Comparison of ENCODE assay signal across 13 cellular contexts in the genomic region with DNA sequence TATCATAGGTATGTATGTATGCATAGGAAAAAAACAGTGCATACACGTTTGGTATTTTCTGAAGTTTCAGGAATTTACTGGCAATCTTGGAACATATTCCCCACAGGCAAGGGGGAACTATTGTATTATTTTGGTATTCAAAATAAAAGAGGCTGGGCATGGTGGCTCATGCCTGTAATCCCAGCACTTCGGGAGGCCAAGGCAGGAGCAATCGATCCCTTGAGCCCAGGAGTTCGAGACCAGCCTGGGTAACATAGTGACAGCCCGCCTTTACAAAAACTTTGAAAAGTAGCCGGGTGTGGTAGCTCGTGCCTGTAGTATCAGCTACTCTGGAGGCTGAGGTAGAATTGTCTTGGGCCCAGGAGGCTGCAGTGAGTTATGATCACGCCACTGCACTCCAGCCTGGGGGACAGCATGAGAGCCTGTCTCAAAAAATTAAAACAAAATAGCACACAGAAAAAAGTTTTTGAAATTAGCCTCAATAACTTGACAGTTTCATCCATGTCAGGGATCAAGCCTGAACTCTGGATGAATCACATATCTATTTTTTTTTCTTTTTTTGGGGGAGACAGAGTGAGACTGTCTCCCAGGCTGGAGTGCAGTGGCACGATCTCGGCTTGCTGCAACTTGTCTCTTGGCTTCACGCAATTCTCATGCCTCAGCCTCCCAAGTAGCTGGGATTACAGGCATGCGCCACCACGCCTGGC. TPM values are rescaled to one million over a fixed set of nuclear protein-coding genes. Genes with fewer than 3 reads are reported as not detected.
DNase-seq lines count a peak whose midpoint lies in the region; ATAC-seq and TF ChIP-seq lines count a peak whose summit lies in the region.
"Had no signal": no experiment of that assay in that cellular context is flagged by ENCODE, and none has a peak within 500 bp of the region (broad histone marks: within the 10 kb centered on the region; RNA-seq: fewer than 3 reads in every experiment).

No MANE protein-coding gene starts in this region.

- H3K4me3 ChIP-seq in ACC112 (ENCODE audit: low read depth, low read length) (no peak overlapping the region), NB4 (ENCODE audit: low read depth, low read length) (no peak overlapping the region)
- H3K4me3 ChIP-seq: colonic mucosa, transverse colon had no signal

- DNase-seq in NB4 (ENCODE audit: low read depth) (peak; percentile 47), chondrocyte (ENCODE audit: low spot score) (no peak), myocyte (ENCODE audit: low read depth) (peak; percentile 11), KG1 (lab: John Stamatoyannopoulos, UW) (no peak), C1 segment of cervical spinal cord (lab: John Stamatoyannopoulos, UW) (no peak)
- DNase-seq: NCI-H1048 had no signal

- H3K27ac Mint-ChIP-seq in chondrocyte (ENCODE audit: unreplicated experiment) = peak overlapping the region; percentile 79
- H3K27ac Mint-ChIP-seq: activated CD8-positive, alpha-beta T cell treated with anti-CD3 and anti-CD28 coated beads for 36 hours; activated T-helper 1 cell treated with anti-CD3 and anti-CD28 coated beads, Interleukin-12 subunit alpha, Interleukin-12 subunit beta, Interleukin-2, Interleukin-4 antibody, amounts not matched to agents 30 ng/mL and 10 ng/mL and 1 ng/mL, durations not matched to agents 14 hours and 24 hours and 36 hours had no signal

- H3K27me3 ChIP-seq in ACC112 (ENCODE audit: insufficient read depth, low read length) = no peaks in the 10 kb centered on the region
- H3K27me3 ChIP-seq: colonic mucosa, transverse colon had no signal

- ATAC-seq in HG03025 (IDR thresholded peaks at IDR 0.05; ENCODE audit: low FRiP score, unreplicated experiment) (no peak), HG03095 (IDR thresholded peaks at IDR 0.05; ENCODE audit: unreplicated experiment) (no peak)

- no peak for TF ChIP-seq POLR2A in NB4 (IDR thresholded peaks at IDR 0.05; ENCODE audit: extremely low read depth, insufficient read length)

- no peak overlapping the region for H2AFZ ChIP-seq in ACC112 (ENCODE audit: low read length, unreplicated experiment)

- H3K9me3 Mint-ChIP-seq in chondrocyte (ENCODE audit: low read depth) = peaks cover 3% of the 10 kb centered on the region
- H3K9me3 Mint-ChIP-seq: activated CD8-positive, alpha-beta T cell treated with anti-CD3 and anti-CD28 coated beads for 36 hours; activated T-helper 1 cell treated with anti-CD3 and anti-CD28 coated beads, Interleukin-12 subunit alpha, Interleukin-12 subunit beta, Interleukin-2, Interleukin-4 antibody, amounts not matched to agents 30 ng/mL and 10 ng/mL and 1 ng/mL, durations not matched to agents 14 hours and 24 hours and 36 hours had no signal

- no peaks in the 10 kb centered on the region for H3K27me3 Mint-ChIP-seq in chondrocyte (ENCODE audit: low read depth)

- peaks cover 22% of the 10 kb centered on the region for H3K4me1 Mint-ChIP-seq in chondrocyte (ENCODE audit: low read depth)

- no peaks in the 10 kb centered on the region for H3K79me2 ChIP-seq in ACC112 (ENCODE audit: control insufficient read depth, insufficient read depth, low read length, unreplicated experiment)

- TF ChIP-seq CTCF in NB4 (IDR thresholded peaks at IDR 0.05; ENCODE audit: low read depth, low read length) = no peak
- TF ChIP-seq CTCF in chondrocyte (IDR thresholded peaks at IDR 0.05) = no peak

- H3K36me3 Mint-ChIP-seq in chondrocyte (ENCODE audit: low read depth) = no peaks in the 10 kb centered on the region

- H3K36me3 ChIP-seq in ACC112 (ENCODE audit: insufficient read depth, low read length) = no peaks in the 10 kb centered on the region
- H3K36me3 ChIP-seq: colonic mucosa, transverse colon had no signal

- H3K4me1 ChIP-seq in ACC112 (ENCODE audit: control insufficient read depth, insufficient read depth, low read length, unreplicated experiment) = peaks cover 24% of the 10 kb centered on the region
- H3K4me1 ChIP-seq: colonic mucosa had no signal

- H3K4me3 Mint-ChIP-seq in chondrocyte (ENCODE audit: unreplicated experiment) = no peak overlapping the region
- H3K4me3 Mint-ChIP-seq: activated CD8-positive, alpha-beta T cell treated with anti-CD3 and anti-CD28 coated beads for 36 hours; activated T-helper 1 cell treated with anti-CD3 and anti-CD28 coated beads, Interleukin-12 subunit alpha, Interleukin-12 subunit beta, Interleukin-2, Interleukin-4 antibody, amounts not matched to agents 30 ng/mL and 10 ng/mL and 1 ng/mL, durations not matched to agents 14 hours and 24 hours and 36 hours had no signal

- H3K27ac ChIP-seq in ACC112 (ENCODE audit: low read depth, low read length) = peak overlapping the region; percentile 82
- H3K27ac ChIP-seq: colonic mucosa had no signal

RNA-seq across cellular contexts. Expression of a gene that starts 29.1 kb away (rescaled TPM):
- 34.5 to 54.7 TPM (median 50.6 TPM) in 3 replicates for total RNA-seq in chondrocyte
- total RNA-seq in myocyte = 203 and 240 TPM in 2 replicates
- polyA plus RNA-seq in myocyte (2012) = 139 TPM

RNA-seq across cellular contexts. Expression of a gene that starts 50.6 kb away (rescaled TPM):
- 47.0 to 57.4 TPM (median 50.6 TPM) in 3 replicates for total RNA-seq in chondrocyte
- 47.1 and 55.0 TPM in 2 replicates for total RNA-seq in myocyte
- polyA plus RNA-seq in myocyte (2012) = 58.1 TPM

RNA-seq across cellular contexts. Expression of a gene that starts 50.9 kb away (rescaled TPM):
- 175 to 205 TPM (median 189 TPM) in 3 replicates for total RNA-seq in chondrocyte
- 328 and 338 TPM in 2 replicates for total RNA-seq in myocyte
- polyA plus RNA-seq in myocyte (2012) = 251 TPM

Comparison
In these comparisons a context has a peak if more than half of its experiments do, and no peak if none do; other contexts are left out.
1. DNase-seq: peak in NB4 (single experiment) and myocyte (single experiment); none in chondrocyte (single experiment), KG1 (single experiment) and C1 segment of cervical spinal cord (0 of 14).